ENCODE assay signal across 1 cellular context in genomic region chr3:72161870-72162617, GRCh38.
TF ChIP-seq lines count a peak whose summit lies in the region.

No MANE protein-coding gene starts in this region.

TF ChIP-seq in HepG2, 621 proteins besides CTCF, POLR2A, EP300 and RAD21 (continued from another document):
- TF ChIP-seq, protein P1, sequence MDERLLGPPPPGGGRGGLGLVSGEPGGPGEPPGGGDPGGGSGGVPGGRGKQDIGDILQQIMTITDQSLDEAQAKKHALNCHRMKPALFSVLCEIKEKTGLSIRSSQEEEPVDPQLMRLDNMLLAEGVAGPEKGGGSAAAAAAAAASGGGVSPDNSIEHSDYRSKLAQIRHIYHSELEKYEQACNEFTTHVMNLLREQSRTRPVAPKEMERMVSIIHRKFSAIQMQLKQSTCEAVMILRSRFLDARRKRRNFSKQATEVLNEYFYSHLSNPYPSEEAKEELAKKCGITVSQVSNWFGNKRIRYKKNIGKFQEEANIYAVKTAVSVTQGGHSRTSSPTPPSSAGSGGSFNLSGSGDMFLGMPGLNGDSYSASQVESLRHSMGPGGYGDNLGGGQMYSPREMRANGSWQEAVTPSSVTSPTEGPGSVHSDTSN (CRISPR knock-in tag; IDR thresholded peaks at IDR 0.05) = no peak
- TF ChIP-seq ZZZ3 (CRISPR knock-in tag; IDR thresholded peaks at IDR 0.05; ENCODE audit: borderline replicate concordance) = no peak
- no peak for TF ChIP-seq SAFB2 (CRISPR knock-in tag; IDR thresholded peaks at IDR 0.05; ENCODE audit: borderline replicate concordance, low read depth)
- no peak for TF ChIP-seq HES4 (CRISPR knock-in tag; IDR thresholded peaks at IDR 0.05; ENCODE audit: borderline replicate concordance)
- no peak for TF ChIP-seq ZNF430 (CRISPR knock-in tag; IDR thresholded peaks at IDR 0.05)
- no peak for TF ChIP-seq ZSCAN31 (CRISPR knock-in tag; IDR thresholded peaks at IDR 0.05; ENCODE audit: low read depth)
TF ChIP-seq in HepG2: peak in this region for 0.
